ENCODE assay signal across 1 cellular context in the genomic region with DNA sequence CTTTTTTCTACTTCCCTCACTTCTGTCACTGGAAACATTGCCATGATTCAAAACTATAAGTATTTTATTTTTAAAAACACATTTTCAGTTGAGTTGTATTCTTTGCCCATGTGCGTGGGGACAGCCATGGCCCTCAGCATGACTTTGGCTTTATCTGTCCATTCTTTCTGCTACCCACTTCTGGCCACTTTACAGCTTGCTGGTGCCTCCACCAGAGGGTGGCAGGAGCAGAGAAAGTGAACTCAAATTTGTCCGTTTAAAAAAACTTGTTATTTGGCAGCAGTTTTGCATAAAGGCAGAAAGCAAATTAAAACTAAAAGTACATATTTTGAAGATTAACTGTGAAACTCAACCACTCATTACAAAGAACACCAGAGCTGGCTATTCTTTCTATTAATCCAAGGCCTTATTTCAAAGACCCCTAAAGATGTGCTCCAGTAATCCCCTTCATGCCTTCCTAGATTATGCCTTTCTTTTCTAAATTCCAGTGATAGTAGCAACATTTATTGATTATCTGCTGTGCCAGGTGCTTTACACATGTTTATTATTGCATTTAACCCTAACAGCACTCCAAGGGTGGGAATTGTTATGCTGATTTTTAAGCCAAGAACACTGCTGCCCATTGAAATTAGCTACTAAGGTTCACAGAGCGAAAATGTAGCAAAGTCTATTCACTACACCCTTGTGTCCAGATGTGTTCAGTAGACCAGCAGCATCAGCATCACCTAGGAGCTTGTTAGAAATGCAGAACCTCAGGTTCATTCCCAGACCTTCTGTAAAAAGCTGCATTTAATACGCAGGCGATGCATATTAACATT.
TF ChIP-seq lines count a peak whose summit lies in the region.

No MANE protein-coding gene starts in this region.

TF ChIP-seq in GM23338, 12 proteins besides CTCF, POLR2A, EP300 and RAD21 (continued from another document):
- peak; percentile 53 for TF ChIP-seq NANOG (IDR thresholded peaks at IDR 0.05; ENCODE audit: borderline replicate concordance)
